Comparison of ENCODE assay signal across 29 cellular contexts in genomic region chr14:33900706-33901105, GRCh38. TPM values are rescaled to one million over a fixed set of nuclear protein-coding genes. Genes with fewer than 3 reads are reported as not detected.
"Had no signal": no experiment of that assay in that cellular context is flagged by ENCODE, and none has a peak within 500 bp of the region (broad histone marks: within the 10 kb centered on the region; RNA-seq: fewer than 3 reads in every experiment).

No MANE protein-coding gene starts in this region.

- DNase-seq: naive thymus-derived CD4-positive, alpha-beta T cell; natural killer cell; nucleus accumbens; psoas muscle; stimulated activated CD4-positive, alpha-beta T cell treated with anti-CD3 and anti-CD28 coated beads, Interleukin-15, amount 100 ng/mL, for 24 hours; stimulated activated CD4-positive, alpha-beta T cell treated with anti-CD3 and anti-CD28 coated beads, Interleukin-2, amount 100 ng/mL, for 24 hours; stimulated activated CD4-positive, alpha-beta T cell treated with anti-CD3 and anti-CD28 coated beads, Interleukin-2, amount 100 ng/mL, for 48 hours; stimulated activated CD4-positive, alpha-beta T cell treated with anti-CD3 and anti-CD28 coated beads, Interleukin-4, amount 100 ng/mL, for 24 hours; stimulated activated naive B cell treated with anti-CD40 and anti-IgM and Interleukin-4, amounts not matched to agents 10 μg/mL and 1 μg/mL and 100 μg/mL, for 72 hours; stimulated activated naive CD4-positive, alpha-beta T cell treated with Interleukin-2 at 50 U/mL for 16 hours; stomach; thyroid gland; trophoblast cell; upper lobe of left lung had no signal

- H3K79me2 ChIP-seq: parathyroid adenoma had no signal

- H3K4me3 ChIP-seq: neural progenitor cell, psoas muscle, skin epidermis, stomach, thoracic aorta, thyroid gland, tibial nerve, upper lobe of left lung, vagina had no signal

- H3K36me3 ChIP-seq: neural progenitor cell, neutrophil, stomach, thoracic aorta, thyroid gland, tibial nerve, upper lobe of left lung, vagina had no signal

- H3K4me1 ChIP-seq: neural progenitor cell, parathyroid adenoma, thyroid gland, tibial nerve, upper lobe of left lung, vagina had no signal

- H3K9me3 Mint-ChIP-seq: stimulated activated naive B cell treated with anti-CD40 and anti-IgM and Interleukin-4, amounts not matched to agents 10 μg/mL and 1 μg/mL and 100 μg/mL, for 72 hours; stimulated activated naive CD8-positive, alpha-beta T cell treated with anti-CD3 and anti-CD28 coated beads, Interleukin-15, Interleukin-2, amounts not matched to agents 100 ng/mL and 50 ng/mL, for 24 hours had no signal

- H3K9ac ChIP-seq: neural progenitor cell, parathyroid adenoma had no signal

- H3K36me3 Mint-ChIP-seq: natural killer cell; neural progenitor cell; stimulated activated effector memory CD8-positive, alpha-beta T cell treated with anti-CD3 and anti-CD28 coated beads, Interleukin-12 subunit alpha, Interleukin-12 subunit beta, amount 100 ng/mL, for 72 hours; stimulated activated naive B cell treated with anti-CD40 and anti-IgM and Interleukin-4, amounts not matched to agents 10 μg/mL and 1 μg/mL and 100 μg/mL, for 72 hours had no signal

- H3K27me3 ChIP-seq: neural progenitor cell, neutrophil, stomach, thyroid gland, tibial nerve, upper lobe of left lung, vagina had no signal

- FAIRE-seq: urothelium cell line had no signal

- H3K27ac ChIP-seq: neural progenitor cell, neutrophil, parathyroid adenoma, psoas muscle, skin epidermis, stomach, thoracic aorta, thyroid gland, tibial nerve, upper lobe of left lung, vagina had no signal

- H3K4me2 ChIP-seq: neural progenitor cell had no signal

- H3K4me1 Mint-ChIP-seq: natural killer cell; nephron; stimulated activated effector memory CD8-positive, alpha-beta T cell treated with anti-CD3 and anti-CD28 coated beads, Interleukin-12 subunit alpha, Interleukin-12 subunit beta, amount 100 ng/mL, for 72 hours; stimulated activated naive B cell treated with anti-CD40 and anti-IgM and Interleukin-4, amounts not matched to agents 10 μg/mL and 1 μg/mL and 100 μg/mL, for 72 hours had no signal

- H3K27ac Mint-ChIP-seq: naive thymus-derived CD4-positive, alpha-beta T cell; natural killer cell; nephron; neural progenitor cell; progenitor cell of endocrine pancreas; stimulated activated effector memory CD8-positive, alpha-beta T cell treated with anti-CD3 and anti-CD28 coated beads, Interleukin-12 subunit alpha, Interleukin-12 subunit beta, amount 100 ng/mL, for 72 hours; stimulated activated naive B cell treated with anti-CD40 and anti-IgM and Interleukin-4, amounts not matched to agents 10 μg/mL and 1 μg/mL and 100 μg/mL, for 72 hours; stimulated activated naive CD8-positive, alpha-beta T cell treated with anti-CD3 and anti-CD28 coated beads, Interleukin-15, Interleukin-2, amounts not matched to agents 100 ng/mL and 50 ng/mL, for 24 hours had no signal

- H3K4me3 Mint-ChIP-seq: naive thymus-derived CD4-positive, alpha-beta T cell; natural killer cell; nephron; neural progenitor cell; stimulated activated effector memory CD8-positive, alpha-beta T cell treated with anti-CD3 and anti-CD28 coated beads, Interleukin-12 subunit alpha, Interleukin-12 subunit beta, amount 100 ng/mL, for 72 hours; stimulated activated naive B cell treated with anti-CD40 and anti-IgM and Interleukin-4, amounts not matched to agents 10 μg/mL and 1 μg/mL and 100 μg/mL, for 72 hours; stimulated activated naive CD8-positive, alpha-beta T cell treated with anti-CD3 and anti-CD28 coated beads, Interleukin-15, Interleukin-2, amounts not matched to agents 100 ng/mL and 50 ng/mL, for 24 hours had no signal

- H3K9me3 ChIP-seq: neutrophil, psoas muscle, stomach, thoracic aorta, thyroid gland, tibial nerve, upper lobe of left lung, vagina had no signal

- ATAC-seq: naive thymus-derived CD4-positive, alpha-beta T cell; natural killer cell; psoas muscle; right cardiac atrium; sciatic nerve; stimulated activated effector memory CD8-positive, alpha-beta T cell treated with anti-CD3 and anti-CD28 coated beads, Interleukin-12 subunit alpha, Interleukin-12 subunit beta, amount 100 ng/mL, for 72 hours; stimulated activated naive B cell treated with anti-CD40 and anti-IgM and Interleukin-4, amounts not matched to agents 10 μg/mL and 1 μg/mL and 100 μg/mL, for 72 hours had no signal

- H2AFZ ChIP-seq: neural progenitor cell, parathyroid adenoma had no signal

- H3K27me3 Mint-ChIP-seq: progenitor cell of endocrine pancreas; stimulated activated naive CD8-positive, alpha-beta T cell treated with anti-CD3 and anti-CD28 coated beads, Interleukin-15, Interleukin-2, amounts not matched to agents 100 ng/mL and 50 ng/mL, for 24 hours had no signal

RNA-seq across cellular contexts. Expression of gene EGLN3, which starts 50.2 kb away (rescaled TPM):
- polyA plus RNA-seq: neural cell had no signal
